Comparison of ENCODE assay signal across 1 cellular context in genomic region chr15:92075764-92076163, GRCh38.
TF ChIP-seq lines count a peak whose summit lies in the region.

No MANE protein-coding gene starts in this region.

TF ChIP-seq in GM12878, 131 proteins besides CTCF, POLR2A, EP300 and RAD21:
- no peak for TF ChIP-seq SP1 (IDR thresholded peaks at IDR 0.05; ENCODE audit: low read depth, low read length)
- no peak for TF ChIP-seq PAX8 (IDR thresholded peaks at IDR 0.05)
- TF ChIP-seq ZBTB40 (IDR thresholded peaks at IDR 0.05; ENCODE audit: borderline replicate concordance): no peak
- TF ChIP-seq NR2C2 (IDR thresholded peaks at IDR 0.05; ENCODE audit: borderline replicate concordance, control insufficient read depth, insufficient read length, low read depth): no peak
- no peak for TF ChIP-seq POLR2AphosphoS5 (IDR thresholded peaks at IDR 0.05; ENCODE audit: low read length)
- TF ChIP-seq MTA3 (IDR thresholded peaks at IDR 0.05; ENCODE audit: borderline replicate concordance, low read length): no peak
- no peak for TF ChIP-seq BCL3 (IDR thresholded peaks at IDR 0.05; ENCODE audit: borderline replicate concordance, insufficient read depth, low read depth, low read length, poor library complexity, severe bottlenecking)
- no peak for TF ChIP-seq ATF2 (IDR thresholded peaks at IDR 0.05; ENCODE audit: low read length)
- TF ChIP-seq REST (IDR thresholded peaks at IDR 0.05; ENCODE audit: low read depth, low read length): no peak
- TF ChIP-seq SIX5 (IDR thresholded peaks at IDR 0.05; ENCODE audit: low read depth, low read length, severe bottlenecking): no peak
- no peak for TF ChIP-seq NFIC (IDR thresholded peaks at IDR 0.05; ENCODE audit: low read depth, low read length)
- TF ChIP-seq BCLAF1 (IDR thresholded peaks at IDR 0.05): no peak
- no peak for TF ChIP-seq JUND (IDR thresholded peaks at IDR 0.05; ENCODE audit: low read depth, low read length)
- TF ChIP-seq E2F8 (IDR thresholded peaks at IDR 0.05; ENCODE audit: low read depth, partially characterized antibody): no peak
